Comparison of ENCODE assay signal across 8 cellular contexts in genomic region chr7:44849277-44850210, GRCh38. TPM values are rescaled to one million over a fixed set of nuclear protein-coding genes. Genes with fewer than 3 reads are reported as not detected.
DNase-seq lines count a peak whose midpoint lies in the region; ATAC-seq and TF ChIP-seq lines count a peak whose summit lies in the region.

No MANE protein-coding gene starts in this region.

- no peak for TF ChIP-seq CTCF in colonic mucosa (IDR thresholded peaks at IDR 0.05)
- TF ChIP-seq CTCF in GM10266 (IDR thresholded peaks at IDR 0.05; ENCODE audit: control insufficient read depth, insufficient read depth, low read depth, missing control alignments): no peak

- H3K27ac ChIP-seq in colonic mucosa (no peak overlapping the region), rectal smooth muscle tissue (ENCODE audit: low read depth, low read length) (no peak overlapping the region)

- peak overlapping the region; percentile 75 to 86 for H3K9ac ChIP-seq in colonic mucosa (ENCODE audit: low read depth in 2 of 2, low read length in 2 of 2)
- no peak overlapping the region for H3K9ac ChIP-seq in rectal smooth muscle tissue (ENCODE audit: low read length)

- no peaks in the 10 kb centered on the region for H3K9me3 ChIP-seq in colonic mucosa

- H3K4me3 ChIP-seq in colonic mucosa: no peak overlapping the region
- H3K4me3 ChIP-seq in rectal smooth muscle tissue (ENCODE audit: low read length): peak overlapping the region; percentile 98

- DNase-seq in NCI-H1436 (lab: John Stamatoyannopoulos, UW) (peak; percentile 14), NCI-H1436 treated with DMSO at 0.1 percent for 48 hours (lab: John Stamatoyannopoulos, UW) (no peak), NCI-H2196 treated with DMSO at 0.1 percent for 48 hours (lab: John Stamatoyannopoulos, UW; ENCODE audit: unreplicated experiment) (peak; percentile 34), colonic mucosa (no peak), GM10266 (ENCODE audit: extremely low spot score) (no peak)

- H3K36me3 ChIP-seq in colonic mucosa (no peaks in the 10 kb centered on the region), rectal smooth muscle tissue (ENCODE audit: control insufficient read depth, insufficient read depth, low read length) (no peaks in the 10 kb centered on the region)

- intact Hi-C loops in colonic mucosa (cut with DNase I): loop anchor here (5.0 to 10.0 kb wide), 3 partner anchors 52 to 285 kb away; partner anchors contain the start of gene PPIA

- ATAC-seq in GM21528 (IDR thresholded peaks at IDR 0.05; ENCODE audit: low FRiP score, unreplicated experiment) (no peak), GM19395 (IDR thresholded peaks at IDR 0.05; ENCODE audit: unreplicated experiment) (no peak)

- H3K4me1 ChIP-seq in colonic mucosa: no peaks in the 10 kb centered on the region
- peaks cover 5% of the 10 kb centered on the region for H3K4me1 ChIP-seq in rectal smooth muscle tissue (ENCODE audit: control insufficient read depth, insufficient read depth, low read length)

- H3K27me3 ChIP-seq in colonic mucosa (no peaks in the 10 kb centered on the region), rectal smooth muscle tissue (ENCODE audit: control insufficient read depth, insufficient read depth, low read length) (no peaks in the 10 kb centered on the region)

RNA-seq across cellular contexts. Expression of gene H2AZ2, which starts 1.7 kb away (rescaled TPM):
- 100 to 1,000 TPM; 166 to 242 TPM for total RNA-seq in colonic mucosa

RNA-seq across cellular contexts. Expression of gene PURB, which starts 35.8 kb away (rescaled TPM):
- 10 to 100 TPM; 18.8 to 19.8 TPM for total RNA-seq in colonic mucosa

RNA-seq across cellular contexts. Expression of gene PPIA, which starts 53.1 kb away (rescaled TPM):
- total RNA-seq in colonic mucosa: 1,000 to 10,000 TPM; 1,435 to 2,110 TPM

Comparison
In these comparisons a context has a peak if more than half of its experiments do, and no peak if none do; other contexts are left out.
1. DNase-seq: peak in NCI-H1436 (single experiment) and NCI-H2196 treated with DMSO at 0.1 percent for 48 hours (single experiment); none in NCI-H1436 treated with DMSO at 0.1 percent for 48 hours (single experiment), colonic mucosa (single experiment) and GM10266 (single experiment).